Comparison of ENCODE assay signal across 19 cellular contexts in the genomic region with DNA sequence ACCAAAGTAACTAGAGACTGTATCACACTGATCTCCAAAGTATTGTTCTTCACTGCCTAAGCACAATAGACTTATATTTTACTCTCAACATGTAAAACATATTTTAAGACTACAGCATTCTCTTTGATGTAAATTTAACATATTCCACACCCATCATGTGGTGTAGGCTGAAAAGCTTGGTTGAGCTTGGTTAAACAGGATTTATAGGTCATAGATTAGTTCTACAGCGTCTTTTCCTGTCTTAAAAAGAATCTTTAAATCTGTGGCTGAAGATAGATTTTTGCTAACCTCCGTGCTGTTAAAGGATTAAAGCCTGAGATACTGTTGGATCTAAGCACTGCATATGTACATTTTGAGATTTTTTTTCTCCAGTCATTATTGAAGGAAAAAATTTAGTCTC.
DNase-seq lines count a peak whose midpoint lies in the region; ATAC-seq and TF ChIP-seq lines count a peak whose summit lies in the region.
"Had no signal": no experiment of that assay in that cellular context is flagged by ENCODE, and none has a peak within 500 bp of the region (broad histone marks: within the 10 kb centered on the region; RNA-seq: fewer than 3 reads in every experiment).

No MANE protein-coding gene starts in this region.

- no peaks in the 10 kb centered on the region for H3K27me3 ChIP-seq in MM.1S (replicated peaks; ENCODE audit: insufficient read depth, low read length)

- H3K9me3 Mint-ChIP-seq in activated naive CD8-positive, alpha-beta T cell (ENCODE audit: low read depth): no peaks in the 10 kb centered on the region
- no peaks in the 10 kb centered on the region for H3K9me3 Mint-ChIP-seq in activated naive CD8-positive, alpha-beta T cell treated with anti-CD3 and anti-CD28 coated beads for 36 hours
- H3K9me3 Mint-ChIP-seq in activated naive CD8-positive, alpha-beta T cell treated with anti-CD3 and anti-CD28 coated beads, Interleukin-2, amount 50 U/mL, for 24 hours: no peaks in the 10 kb centered on the region
- H3K9me3 Mint-ChIP-seq in HFFc6: no peaks in the 10 kb centered on the region

- peaks cover 22% of the 10 kb centered on the region for H3K4me1 ChIP-seq in MM.1S (ENCODE audit: low read length)

- no peaks in the 10 kb centered on the region for H3K36me3 ChIP-seq in MM.1S (replicated peaks; ENCODE audit: insufficient read depth, low read length)

- DNase-seq in activated naive CD8-positive, alpha-beta T cell treated with anti-CD3 and anti-CD28 coated beads for 36 hours: no peak
- DNase-seq in MM.1S (peak; percentile 46), HFFc6 (no peak)
- DNase-seq in activated naive CD8-positive, alpha-beta T cell treated with anti-CD3 and anti-CD28 coated beads, Interleukin-2, amount 50 U/mL, for 24 hours: no peak
- DNase-seq: ACHN, EL, GF-D8, H7, Kasumi-1, NCI-H1048, NCI-H1417 treated with DMSO at 0.1 percent for 48 hours, NCI-H187 treated with DMSO at 0.1 percent for 48 hours, NCI-H2107, NCI-H526 treated with DMSO at 0.1 percent for 48 hours, PC-3, Right ventricle myocardium superior had no signal

- H3K79me2 ChIP-seq in MM.1S (ENCODE audit: low read length): no peaks in the 10 kb centered on the region

- no peaks in the 10 kb centered on the region for H3F3A ChIP-seq in MM.1S (ENCODE audit: insufficient read depth, low read length)

- no peaks in the 10 kb centered on the region for H3K9me2 ChIP-seq in MM.1S (replicated peaks; ENCODE audit: insufficient read depth, low read length)

- peak overlapping the region; percentile 38 for H3K4me3 Mint-ChIP-seq in activated naive CD8-positive, alpha-beta T cell
- no peak overlapping the region for H3K4me3 Mint-ChIP-seq in activated naive CD8-positive, alpha-beta T cell treated with anti-CD3 and anti-CD28 coated beads for 36 hours
- H3K4me3 Mint-ChIP-seq in activated naive CD8-positive, alpha-beta T cell treated with anti-CD3 and anti-CD28 coated beads, Interleukin-2, amount 50 U/mL, for 24 hours: peak overlapping the region; percentile 6
- no peak overlapping the region for H3K4me3 Mint-ChIP-seq in HFFc6

- no peak overlapping the region for H2AFZ ChIP-seq in MM.1S (ENCODE audit: low read length)

- no peaks in the 10 kb centered on the region for H3K27me3 Mint-ChIP-seq in activated naive CD8-positive, alpha-beta T cell
- no peaks in the 10 kb centered on the region for H3K27me3 Mint-ChIP-seq in activated naive CD8-positive, alpha-beta T cell treated with anti-CD3 and anti-CD28 coated beads for 36 hours
- H3K27me3 Mint-ChIP-seq in activated naive CD8-positive, alpha-beta T cell treated with anti-CD3 and anti-CD28 coated beads, Interleukin-2, amount 50 U/mL, for 24 hours: peaks cover 2% of the 10 kb centered on the region
- H3K27me3 Mint-ChIP-seq in HFFc6 (ENCODE audit: insufficient read depth): no peaks in the 10 kb centered on the region

- ATAC-seq in activated naive CD8-positive, alpha-beta T cell treated with anti-CD3 and anti-CD28 coated beads, Interleukin-2, amount 50 U/mL, for 24 hours: no peak
- ATAC-seq in GM18909 (IDR thresholded peaks at IDR 0.05; ENCODE audit: poor library complexity, unreplicated experiment) (no peak), GM21423 (IDR thresholded peaks at IDR 0.05; ENCODE audit: unreplicated experiment) (no peak)
- ATAC-seq: PC-3 had no signal

- H3K27ac ChIP-seq in MM.1S (ENCODE audit: low read length): peak overlapping the region; percentile 51; the same call in 1 of the 2 replicates

- peak overlapping the region; percentile 78 for H3K4me2 ChIP-seq in MM.1S (ENCODE audit: low read depth, low read length)

- peaks cover 31% of the 10 kb centered on the region for H3K4me1 Mint-ChIP-seq in activated naive CD8-positive, alpha-beta T cell (ENCODE audit: low read depth)
- H3K4me1 Mint-ChIP-seq in activated naive CD8-positive, alpha-beta T cell treated with anti-CD3 and anti-CD28 coated beads for 36 hours: peaks cover 16% of the 10 kb centered on the region
- peaks cover 21% of the 10 kb centered on the region for H3K4me1 Mint-ChIP-seq in activated naive CD8-positive, alpha-beta T cell treated with anti-CD3 and anti-CD28 coated beads, Interleukin-2, amount 50 U/mL, for 24 hours
- H3K4me1 Mint-ChIP-seq in HFFc6 (ENCODE audit: low read depth): no peaks in the 10 kb centered on the region

- 0 out of 2 replicates have a peak overlapping the region, but pooled peaks have one; percentile 7 for H3K9ac ChIP-seq in MM.1S (ENCODE audit: low read length)

- H3K4me3 ChIP-seq in MM.1S (ENCODE audit: low read length): peak overlapping the region; percentile 18

- H4K20me1 ChIP-seq in MM.1S (ENCODE audit: insufficient read depth, low read length): no peaks in the 10 kb centered on the region

- no peaks in the 10 kb centered on the region for H3K9me3 ChIP-seq in MM.1S (replicated peaks; ENCODE audit: insufficient read depth, low read length)

- peak overlapping the region; percentile 3 for H3K27ac Mint-ChIP-seq in activated naive CD8-positive, alpha-beta T cell
- H3K27ac Mint-ChIP-seq in activated naive CD8-positive, alpha-beta T cell treated with anti-CD3 and anti-CD28 coated beads for 36 hours: no peak overlapping the region
- H3K27ac Mint-ChIP-seq in activated naive CD8-positive, alpha-beta T cell treated with anti-CD3 and anti-CD28 coated beads, Interleukin-2, amount 50 U/mL, for 24 hours: peak overlapping the region; percentile 27
- H3K27ac Mint-ChIP-seq in HFFc6: no peak overlapping the region

- TF ChIP-seq CTCF in MM.1S (IDR thresholded peaks at IDR 0.05; ENCODE audit: low read length) (no peak), HFFc6 (IDR thresholded peaks at IDR 0.05) (no peak)

- no peaks in the 10 kb centered on the region for H3K36me3 Mint-ChIP-seq in activated naive CD8-positive, alpha-beta T cell
- no peaks in the 10 kb centered on the region for H3K36me3 Mint-ChIP-seq in activated naive CD8-positive, alpha-beta T cell treated with anti-CD3 and anti-CD28 coated beads for 36 hours
- H3K36me3 Mint-ChIP-seq in activated naive CD8-positive, alpha-beta T cell treated with anti-CD3 and anti-CD28 coated beads, Interleukin-2, amount 50 U/mL, for 24 hours (ENCODE audit: low read depth): no peaks in the 10 kb centered on the region
- H3K36me3 Mint-ChIP-seq in HFFc6 (ENCODE audit: low read depth): no peaks in the 10 kb centered on the region

Comparison
In these comparisons a context has a peak if more than half of its experiments do, and no peak if none do; other contexts are left out.
1. H3K27ac Mint-ChIP-seq: peak in activated naive CD8-positive, alpha-beta T cell (single experiment) and activated naive CD8-positive, alpha-beta T cell treated with anti-CD3 and anti-CD28 coated beads, Interleukin-2, amount 50 U/mL, for 24 hours (single experiment); none in activated naive CD8-positive, alpha-beta T cell treated with anti-CD3 and anti-CD28 coated beads for 36 hours (single experiment) and HFFc6 (single experiment).
2. H3K4me3 Mint-ChIP-seq: peak in activated naive CD8-positive, alpha-beta T cell (single experiment) and activated naive CD8-positive, alpha-beta T cell treated with anti-CD3 and anti-CD28 coated beads, Interleukin-2, amount 50 U/mL, for 24 hours (single experiment); none in activated naive CD8-positive, alpha-beta T cell treated with anti-CD3 and anti-CD28 coated beads for 36 hours (single experiment) and HFFc6 (single experiment).